Comparison of ENCODE assay signal across 20 cellular contexts in genomic region chr22:26888887-26889286, GRCh38.
A peak's percentile ranks its signal among the peaks of the same experiment; 100 is the strongest.
DNase-seq lines count a peak whose midpoint lies in the region; ATAC-seq lines count a peak whose summit lies in the region.
"Had no signal": no experiment of that assay in that cellular context is flagged by ENCODE, and none has a peak within 500 bp of the region (broad histone marks: within the 10 kb centered on the region; RNA-seq: fewer than 3 reads in every experiment).

No MANE protein-coding gene starts in this region.

- no peaks in the 10 kb centered on the region for H3K27me3 ChIP-seq in BLaER1 treated with 17β-estradiol and CSF1 and Interleukin-3, amounts not matched to agents 10 nM and 100 nM

- H3K9me3 ChIP-seq in BLaER1 treated with 17β-estradiol and CSF1 and Interleukin-3, amounts not matched to agents 10 nM and 100 nM (replicated peaks in 1 of 11), result no peaks in the 10 kb centered on the region
- H3K9me3 ChIP-seq: Caco-2, SK-N-SH had no signal

- no peaks in the 10 kb centered on the region for H3K36me3 ChIP-seq in BLaER1 treated with 17β-estradiol and CSF1 and Interleukin-3, amounts not matched to agents 10 nM and 100 nM

- peak overlapping the region in 9 of 11 experiments; percentile 55 to 80 (median 66); a peak in 10 of 22 replicates for H3K4me2 ChIP-seq in BLaER1 treated with 17β-estradiol and CSF1 and Interleukin-3, amounts not matched to agents 10 nM and 100 nM
- H3K4me2 ChIP-seq: SK-N-SH had no signal

- no peak overlapping the region for H3K4me3 ChIP-seq in BLaER1 treated with 17β-estradiol and CSF1 and Interleukin-3, amounts not matched to agents 10 nM and 100 nM

- ATAC-seq in HG03097 (IDR thresholded peaks at IDR 0.05; ENCODE audit: low FRiP score, unreplicated experiment), result no peak

- H4K20me1 ChIP-seq in BLaER1 treated with 17β-estradiol and CSF1 and Interleukin-3, amounts not matched to agents 10 nM and 100 nM, result no peaks in the 10 kb centered on the region; a peak in 1 of 22 replicates

- intact Hi-C loops in posterior vena cava (cut with DNase I), result loop anchor here in 1 of 2 donors (1.0 kb wide), 1 partner anchor 28 kb away; no protein-coding TSS in a partner anchor

- H3K9ac ChIP-seq in BLaER1 treated with 17β-estradiol and CSF1 and Interleukin-3, amounts not matched to agents 10 nM and 100 nM, result no peak overlapping the region
- H3K9ac ChIP-seq: SK-N-SH had no signal

- DNase-seq in amniotic epithelial cell (ENCODE audit: low read depth), result peak; percentile 45
- peak; percentile 6 for DNase-seq in fibroblast of peridontal ligament (ENCODE audit: extremely low read depth)
- peak; percentile 20 for DNase-seq in posterior vena cava (ENCODE audit: low spot score)
- no peak for DNase-seq in NCI-H2171 treated with DMSO at 0.1 percent for 48 hours (lab: John Stamatoyannopoulos, UW)
- no peak for DNase-seq in NK-92 (lab: John Stamatoyannopoulos, UW; ENCODE audit: unreplicated experiment)
- no peak for DNase-seq in DMS153 treated with DMSO at 0.1 percent for 48 hours (lab: John Stamatoyannopoulos, UW; ENCODE audit: unreplicated experiment)
- DNase-seq: Caco-2; CD4-positive, CD25-positive, alpha-beta regulatory T cell; HCEC 1CT; KBM-7; MV-4-11; NCI-H1694 treated with DMSO at 0.1 percent for 48 hours; NCI-H2107; NCI-H2227 treated with DMSO at 0.1 percent for 48 hours; NCI-H774; OCI-M1; Right ventricle myocardium superior; SK-N-SH had no signal

- peak overlapping the region in 1 of 11 experiments; percentile 44; a peak in 1 of 22 replicates for H3K27ac ChIP-seq in BLaER1 treated with 17β-estradiol and CSF1 and Interleukin-3, amounts not matched to agents 10 nM and 100 nM

- peaks cover 11 to 40% (median 35%) of the 10 kb centered on the region in 10 experiments for H3K4me1 ChIP-seq in BLaER1 treated with 17β-estradiol and CSF1 and Interleukin-3, amounts not matched to agents 10 nM and 100 nM
- H3K4me1 ChIP-seq: Caco-2 had no signal

Comparison
In these comparisons a context has a peak if more than half of its experiments do, and no peak if none do; other contexts are left out.
1. DNase-seq: peak in amniotic epithelial cell (single experiment), fibroblast of peridontal ligament (single experiment) and posterior vena cava (single experiment); none in NCI-H2171 treated with DMSO at 0.1 percent for 48 hours (single experiment), NK-92 (single experiment) and DMS153 treated with DMSO at 0.1 percent for 48 hours (single experiment).